Comparison of ENCODE assay signal across 10 cellular contexts in genomic region chr12:31890295-31891285, GRCh38.
DNase-seq lines count a peak whose midpoint lies in the region; ATAC-seq and FAIRE-seq lines count a peak whose summit lies in the region.
"Had no signal": no experiment of that assay in that cellular context is flagged by ENCODE, and none has a peak within 500 bp of the region (broad histone marks: within the 10 kb centered on the region; RNA-seq: fewer than 3 reads in every experiment).

No MANE protein-coding gene starts in this region.

- H3K36me3 Mint-ChIP-seq in T-helper 1 cell treated with Interleukin-12 subunit alpha and Interleukin-12 subunit beta and Interleukin-4 antibody, amounts not matched to agents 30 μg/mL and 1 μg/mL, for 36 hours (ENCODE audit: low read depth), result peaks cover 60% of the 10 kb centered on the region
- H3K36me3 Mint-ChIP-seq in naive thymus-derived CD4-positive, alpha-beta T cell, result peaks cover 21 to 79% (median 39%) of the 10 kb centered on the region in 5 donors

- DNase-seq in GM18507 (ENCODE audit: extremely low spot score, insufficient read length, low read depth) (no peak), GM03348 (ENCODE audit: low spot score) (no peak), DMS 273 (lab: John Stamatoyannopoulos, UW; ENCODE audit: unreplicated experiment) (no peak), AG08396 (ENCODE audit: low spot score) (no peak), Ammon's horn (ENCODE audit: low spot score) (no peak)
- peak in 7 of 9 donors; percentile 30 to 77 (median 74) for DNase-seq in naive thymus-derived CD4-positive, alpha-beta T cell
- DNase-seq: NCI-H1417 treated with DMSO at 0.1 percent for 48 hours had no signal

- H3K4me1 ChIP-seq in naive thymus-derived CD4-positive, alpha-beta T cell (ENCODE audit: control insufficient read depth in 2 of 2, insufficient read depth in 2 of 2, low read length in 2 of 2), result peaks cover 40 to 66% of the 10 kb centered on the region in 2 donors
- H3K4me1 ChIP-seq: SJSA1 had no signal

- H3K4me1 Mint-ChIP-seq in T-helper 1 cell treated with Interleukin-12 subunit alpha and Interleukin-12 subunit beta and Interleukin-4 antibody, amounts not matched to agents 30 μg/mL and 1 μg/mL, for 36 hours (ENCODE audit: low read depth), result peaks cover 32% of the 10 kb centered on the region
- peaks cover 22 to 80% (median 60%) of the 10 kb centered on the region in 7 donors for H3K4me1 Mint-ChIP-seq in naive thymus-derived CD4-positive, alpha-beta T cell

- H3K9me3 Mint-ChIP-seq in T-helper 1 cell treated with Interleukin-12 subunit alpha and Interleukin-12 subunit beta and Interleukin-4 antibody, amounts not matched to agents 30 μg/mL and 1 μg/mL, for 36 hours, result peaks cover 62% of the 10 kb centered on the region
- peaks cover 2 to 81% (median 55%) of the 10 kb centered on the region in 11 donors for H3K9me3 Mint-ChIP-seq in naive thymus-derived CD4-positive, alpha-beta T cell

- H3K27ac ChIP-seq in naive thymus-derived CD4-positive, alpha-beta T cell (ENCODE audit: low read depth, low read length), result peak overlapping the region; percentile 56
- H3K27ac ChIP-seq: SJSA1 had no signal

- POLR2A ChIA-PET in naive thymus-derived CD4-positive, alpha-beta T cell (lab: Charles Lee), result interaction anchor here (0.5 to 2.7 kb wide), 20 partner anchors 12 to 234 kb away, joined by 3 to 34 read pairs (median 4); partner anchors contain the start of genes AMN1 and RESF1

- peak overlapping the region; percentile 85 for H3K27ac Mint-ChIP-seq in T-helper 1 cell treated with Interleukin-12 subunit alpha and Interleukin-12 subunit beta and Interleukin-4 antibody, amounts not matched to agents 30 μg/mL and 1 μg/mL, for 36 hours
- peak overlapping the region; percentile 83 to 98 (median 90) for H3K27ac Mint-ChIP-seq in naive thymus-derived CD4-positive, alpha-beta T cell

- peaks cover 13 to 48% (median 25%) of the 10 kb centered on the region in 3 experiments for H3K9me3 ChIP-seq in naive thymus-derived CD4-positive, alpha-beta T cell (ENCODE audit: control insufficient read depth in 2 of 3, low read length in 3 of 3)
- H3K9me3 ChIP-seq: SJSA1 had no signal

- no peaks in the 10 kb centered on the region for H3K27me3 Mint-ChIP-seq in T-helper 1 cell treated with Interleukin-12 subunit alpha and Interleukin-12 subunit beta and Interleukin-4 antibody, amounts not matched to agents 30 μg/mL and 1 μg/mL, for 36 hours (ENCODE audit: low read depth)
- no peaks in the 10 kb centered on the region for H3K27me3 Mint-ChIP-seq in naive thymus-derived CD4-positive, alpha-beta T cell

- intact Hi-C loops in naive thymus-derived CD4-positive, alpha-beta T cell (cut with micrococcal nuclease), result loop anchor here in 1 of 2 donors (1.0 kb wide), 1 partner anchor 69 kb away; the partner anchor contains the start of gene RESF1

- H3K27me3 ChIP-seq in naive thymus-derived CD4-positive, alpha-beta T cell (ENCODE audit: control insufficient read depth in 2 of 2, insufficient read depth in 2 of 2, low read length in 2 of 2), result no peaks in the 10 kb centered on the region
- H3K27me3 ChIP-seq: SJSA1 had no signal

- H3K36me3 ChIP-seq in naive thymus-derived CD4-positive, alpha-beta T cell (ENCODE audit: control insufficient read depth in 2 of 3, insufficient read depth in 3 of 3, low read length in 3 of 3), result no peaks in the 10 kb centered on the region
- H3K36me3 ChIP-seq: SJSA1 had no signal

- H3K4me3 Mint-ChIP-seq in T-helper 1 cell treated with Interleukin-12 subunit alpha and Interleukin-12 subunit beta and Interleukin-4 antibody, amounts not matched to agents 30 μg/mL and 1 μg/mL, for 36 hours, result peak overlapping the region; percentile 70
- H3K4me3 Mint-ChIP-seq in naive thymus-derived CD4-positive, alpha-beta T cell, result peak overlapping the region; percentile 51 to 82 (median 72)

- FAIRE-seq in GM18507 (lab: Jason Lieb, UNC), result peak; percentile 86

- ATAC-seq in HG02981 (IDR thresholded peaks at IDR 0.05; ENCODE audit: unreplicated experiment), result peak; percentile 67
- ATAC-seq in naive thymus-derived CD4-positive, alpha-beta T cell, result peak; percentile 87

- CTCF ChIA-PET in naive thymus-derived CD4-positive, alpha-beta T cell (lab: Charles Lee), result interaction anchor here (0.7 to 1.5 kb wide), 6 partner anchors 16 to 172 kb away, joined by 3 to 5 read pairs (median 4); no protein-coding TSS in a partner anchor

- H3K4me3 ChIP-seq in naive thymus-derived CD4-positive, alpha-beta T cell (ENCODE audit: low read length), result peak overlapping the region; percentile 2
- H3K4me3 ChIP-seq: SJSA1 had no signal

Comparison
In these comparisons a context has a peak if more than half of its experiments do, and no peak if none do; other contexts are left out.
1. DNase-seq: peak in naive thymus-derived CD4-positive, alpha-beta T cell (7 of 9); none in GM18507 (single experiment), GM03348 (single experiment), DMS 273 (single experiment), AG08396 (single experiment) and Ammon's horn (single experiment).